In the genomic region with DNA sequence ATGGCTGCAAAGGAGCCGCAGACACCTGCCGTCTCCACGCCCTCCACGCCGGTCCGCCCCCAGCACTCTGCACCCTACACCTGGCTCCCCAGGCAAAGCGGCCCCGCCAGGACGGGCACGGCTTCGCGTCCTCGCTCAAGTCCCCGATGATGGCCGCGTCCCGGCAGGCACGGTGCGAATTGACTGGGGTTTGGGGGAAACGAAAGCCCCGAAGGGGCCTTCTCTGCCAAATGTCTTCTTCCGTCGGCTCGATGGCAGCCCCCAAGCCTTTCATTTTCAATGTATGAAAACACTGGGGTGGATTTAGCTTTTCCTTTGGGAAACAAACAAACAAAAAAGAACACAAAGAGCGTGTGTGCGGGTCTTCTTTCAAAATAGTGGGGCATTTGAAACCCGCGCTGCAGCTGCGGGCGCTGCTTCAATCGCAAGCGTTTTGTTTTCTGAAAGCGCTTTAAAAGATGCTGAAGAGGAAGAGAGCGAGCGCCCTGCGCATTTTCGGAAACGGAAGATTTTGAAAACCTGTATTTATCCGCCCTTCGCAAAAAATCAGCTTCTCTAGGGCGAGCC, we compare ENCODE assay signal across 8 cellular contexts.
DNase-seq lines count a peak whose midpoint lies in the region; ATAC-seq, FAIRE-seq and TF ChIP-seq lines count a peak whose summit lies in the region.

No MANE protein-coding gene starts in this region.

- CTCF ChIA-PET in K562 (lab: Yijun Ruan, JAX; ENCODE audit: low intra/inter-chr PET ratio), result no interaction called here

- no peak for TF ChIP-seq EP300 in K562 (IDR thresholded peaks at IDR 0.05; ENCODE audit: low read length)

- DNase-seq in DMS153 (lab: John Stamatoyannopoulos, UW), result peak; percentile 56
- DNase-seq in NCI-H187 treated with DMSO at 0.1 percent for 48 hours (lab: John Stamatoyannopoulos, UW), result peak; percentile 11
- DNase-seq in K562 (ENCODE audit: extremely low read depth in 1 of 4, low spot score in 3 of 4), result no peak
- DNase-seq in kidney, result peak; percentile 70
- DNase-seq in stimulated activated naive B cell treated with anti-CD40 and anti-IgM and Interleukin-4, amounts not matched to agents 10 μg/mL and 1 μg/mL and 100 μg/mL, for 72 hours, result no peak
- no peak for DNase-seq in omental fat pad (ENCODE audit: low spot score)
- DNase-seq in dedifferentiated amniotic fluid mesenchymal stem cell (ENCODE audit: extremely low spot score), result no peak

- no peak overlapping the region for H2AFZ ChIP-seq in K562 (ENCODE audit: low read depth, low read length)

- H3K4me2 ChIP-seq in K562 (ENCODE audit: insufficient read depth, low read length), result no peak overlapping the region

- no peak overlapping the region for H3K4me3 ChIP-seq in K562
- H3K4me3 ChIP-seq in kidney (ENCODE audit: low read length in 2 of 2), result peak overlapping the region; percentile 36 to 55

- no peaks in the 10 kb centered on the region for H3K79me2 ChIP-seq in K562 (ENCODE audit: control insufficient read depth, insufficient read depth, low read length)

- H3K9me1 ChIP-seq in K562 (ENCODE audit: control insufficient read depth, insufficient read depth, low read length), result no peaks in the 10 kb centered on the region

- intact Hi-C loops in K562 (cut with micrococcal nuclease) (no loop called here), kidney (cut with DNase I) (no loop called here)

- H3K9me3 ChIP-seq in K562 (replicated peaks; ENCODE audit: control insufficient read depth, insufficient read depth, low read depth, low read length), result no peaks in the 10 kb centered on the region
- H3K9me3 ChIP-seq in kidney (ENCODE audit: control insufficient read depth in 1 of 2, low read length in 2 of 2), result no peaks in the 10 kb centered on the region

- peak overlapping the region; percentile 84 for H3K4me3 Mint-ChIP-seq in stimulated activated naive B cell treated with anti-CD40 and anti-IgM and Interleukin-4, amounts not matched to agents 10 μg/mL and 1 μg/mL and 100 μg/mL, for 72 hours

- no peaks in the 10 kb centered on the region for H4K20me1 ChIP-seq in K562 (replicated peaks; ENCODE audit: control insufficient read depth, insufficient read depth, low read length)

- H3K36me3 ChIP-seq in K562 (ENCODE audit: control insufficient read depth, insufficient read depth, low read length) (no peaks in the 10 kb centered on the region), kidney (ENCODE audit: control insufficient read depth in 1 of 2, insufficient read depth in 2 of 2, low read length in 2 of 2) (no peaks in the 10 kb centered on the region)

- peak overlapping the region; percentile 45 for H3K27ac Mint-ChIP-seq in stimulated activated naive B cell treated with anti-CD40 and anti-IgM and Interleukin-4, amounts not matched to agents 10 μg/mL and 1 μg/mL and 100 μg/mL, for 72 hours

- TF ChIP-seq CTCF in K562 (IDR thresholded peaks at IDR 0.05 in 2 of 3, conservative IDR thresholded peaks at IDR 0.05 in 1 of 3; ENCODE audit: insufficient read depth in 2 of 3, low read depth in 1 of 3, low read length in 3 of 3) (no peak), kidney (IDR thresholded peaks at IDR 0.05; ENCODE audit: borderline replicate concordance, extremely low read depth, insufficient read depth) (no peak), omental fat pad (IDR thresholded peaks at IDR 0.05) (no peak)

- BruUV-seq in K562 (replicated peaks; lab: Mats Ljungman, UMichigan), result no TSS peak

- no peaks in the 10 kb centered on the region for H3K9me3 Mint-ChIP-seq in stimulated activated naive B cell treated with anti-CD40 and anti-IgM and Interleukin-4, amounts not matched to agents 10 μg/mL and 1 μg/mL and 100 μg/mL, for 72 hours

- FAIRE-seq in K562 (lab: Jason Lieb, UNC) (no peak), kidney (lab: Jason Lieb, UNC) (no peak)

- H3K27ac ChIP-seq in K562 (ENCODE audit: extremely low read depth, low read depth, low read length) (no peak overlapping the region), kidney (ENCODE audit: low read depth in 2 of 2, low read length in 2 of 2) (no peak overlapping the region)

- 6% methylated on average over 32 of the region's 41 CpGs for WGBS in K562 (ENCODE audit: insufficient coverage, low coverage, missing lambda C conversion rate)

- ATAC-seq in K562, result no peak; the same call in 2 of the 3 replicates
- ATAC-seq in stimulated activated naive B cell treated with anti-CD40 and anti-IgM and Interleukin-4, amounts not matched to agents 10 μg/mL and 1 μg/mL and 100 μg/mL, for 72 hours (replicated peaks), result peak; percentile 45 to 50
- no peak for ATAC-seq in omental fat pad (ENCODE audit: low FRiP score)
- no peak for ATAC-seq in GM19463 (IDR thresholded peaks at IDR 0.05; ENCODE audit: unreplicated experiment)

- TF ChIP-seq POLR2A in K562 (conservative IDR thresholded peaks at IDR 0.05), result no peak

- no peak for TF ChIP-seq RAD21 in K562 (CRISPR knock-in tag; conservative IDR thresholded peaks at IDR 0.05 in 1 of 2, IDR thresholded peaks at IDR 0.05 in 1 of 2)

- in situ Hi-C loops in K562 (cut with MboI), result no loop called here

- H3K9ac ChIP-seq in K562 (ENCODE audit: insufficient read depth in 1 of 2, low read depth in 2 of 2, low read length in 2 of 2) (no peak overlapping the region), kidney (ENCODE audit: low read length in 2 of 2) (no peak overlapping the region)

- H3K4me1 Mint-ChIP-seq in stimulated activated naive B cell treated with anti-CD40 and anti-IgM and Interleukin-4, amounts not matched to agents 10 μg/mL and 1 μg/mL and 100 μg/mL, for 72 hours, result peaks cover 9 to 21% of the 10 kb centered on the region in 2 donors

- POLR2A ChIA-PET in K562 (lab: Yijun Ruan, JAX), result interaction anchor here (0.6 kb wide), 1 partner anchor 129 kb away, joined by 3 read pairs; no protein-coding TSS in a partner anchor

- peaks cover 42 to 61% of the 10 kb centered on the region in 2 donors for H3K27me3 Mint-ChIP-seq in stimulated activated naive B cell treated with anti-CD40 and anti-IgM and Interleukin-4, amounts not matched to agents 10 μg/mL and 1 μg/mL and 100 μg/mL, for 72 hours

- H3K36me3 Mint-ChIP-seq in stimulated activated naive B cell treated with anti-CD40 and anti-IgM and Interleukin-4, amounts not matched to agents 10 μg/mL and 1 μg/mL and 100 μg/mL, for 72 hours, result no peaks in the 10 kb centered on the region

- H3K27me3 ChIP-seq in K562 (ENCODE audit: control insufficient read depth in 2 of 2, insufficient read depth in 2 of 2, low read length in 2 of 2), result peaks cover 17 to 20% of the 10 kb centered on the region in 2 experiments

- H3K4me1 ChIP-seq in K562 (replicated peaks in 1 of 2; ENCODE audit: control insufficient read depth in 2 of 2, insufficient read depth in 2 of 2, low read length in 2 of 2) (peaks cover 0 to 6% of the 10 kb centered on the region in 2 experiments; a peak in 2 of 5 replicates), kidney (ENCODE audit: control insufficient read depth in 1 of 2, insufficient read depth in 1 of 2, low read depth in 1 of 2, low read length in 2 of 2) (peaks cover 0 to 3% of the 10 kb centered on the region in 2 donors)

TF ChIP-seq in K562, 482 proteins besides CTCF, POLR2A, EP300 and RAD21 (continues in another document):
- 0 out of 2 replicates have a peak, but pooled peaks have one; percentile 40 for TF ChIP-seq EZH2 (IDR thresholded peaks at IDR 0.05; ENCODE audit: borderline replicate concordance, low read depth, low read length)
- TF ChIP-seq NBN (IDR thresholded peaks at IDR 0.05; ENCODE audit: low read depth), result no peak
- peak; percentile 88 for TF ChIP-seq CBX8 (IDR thresholded peaks at IDR 0.05; ENCODE audit: borderline replicate concordance, extremely low read depth, low read depth, low read length, poor library complexity, severe bottlenecking)
- TF ChIP-seq, protein P1, sequence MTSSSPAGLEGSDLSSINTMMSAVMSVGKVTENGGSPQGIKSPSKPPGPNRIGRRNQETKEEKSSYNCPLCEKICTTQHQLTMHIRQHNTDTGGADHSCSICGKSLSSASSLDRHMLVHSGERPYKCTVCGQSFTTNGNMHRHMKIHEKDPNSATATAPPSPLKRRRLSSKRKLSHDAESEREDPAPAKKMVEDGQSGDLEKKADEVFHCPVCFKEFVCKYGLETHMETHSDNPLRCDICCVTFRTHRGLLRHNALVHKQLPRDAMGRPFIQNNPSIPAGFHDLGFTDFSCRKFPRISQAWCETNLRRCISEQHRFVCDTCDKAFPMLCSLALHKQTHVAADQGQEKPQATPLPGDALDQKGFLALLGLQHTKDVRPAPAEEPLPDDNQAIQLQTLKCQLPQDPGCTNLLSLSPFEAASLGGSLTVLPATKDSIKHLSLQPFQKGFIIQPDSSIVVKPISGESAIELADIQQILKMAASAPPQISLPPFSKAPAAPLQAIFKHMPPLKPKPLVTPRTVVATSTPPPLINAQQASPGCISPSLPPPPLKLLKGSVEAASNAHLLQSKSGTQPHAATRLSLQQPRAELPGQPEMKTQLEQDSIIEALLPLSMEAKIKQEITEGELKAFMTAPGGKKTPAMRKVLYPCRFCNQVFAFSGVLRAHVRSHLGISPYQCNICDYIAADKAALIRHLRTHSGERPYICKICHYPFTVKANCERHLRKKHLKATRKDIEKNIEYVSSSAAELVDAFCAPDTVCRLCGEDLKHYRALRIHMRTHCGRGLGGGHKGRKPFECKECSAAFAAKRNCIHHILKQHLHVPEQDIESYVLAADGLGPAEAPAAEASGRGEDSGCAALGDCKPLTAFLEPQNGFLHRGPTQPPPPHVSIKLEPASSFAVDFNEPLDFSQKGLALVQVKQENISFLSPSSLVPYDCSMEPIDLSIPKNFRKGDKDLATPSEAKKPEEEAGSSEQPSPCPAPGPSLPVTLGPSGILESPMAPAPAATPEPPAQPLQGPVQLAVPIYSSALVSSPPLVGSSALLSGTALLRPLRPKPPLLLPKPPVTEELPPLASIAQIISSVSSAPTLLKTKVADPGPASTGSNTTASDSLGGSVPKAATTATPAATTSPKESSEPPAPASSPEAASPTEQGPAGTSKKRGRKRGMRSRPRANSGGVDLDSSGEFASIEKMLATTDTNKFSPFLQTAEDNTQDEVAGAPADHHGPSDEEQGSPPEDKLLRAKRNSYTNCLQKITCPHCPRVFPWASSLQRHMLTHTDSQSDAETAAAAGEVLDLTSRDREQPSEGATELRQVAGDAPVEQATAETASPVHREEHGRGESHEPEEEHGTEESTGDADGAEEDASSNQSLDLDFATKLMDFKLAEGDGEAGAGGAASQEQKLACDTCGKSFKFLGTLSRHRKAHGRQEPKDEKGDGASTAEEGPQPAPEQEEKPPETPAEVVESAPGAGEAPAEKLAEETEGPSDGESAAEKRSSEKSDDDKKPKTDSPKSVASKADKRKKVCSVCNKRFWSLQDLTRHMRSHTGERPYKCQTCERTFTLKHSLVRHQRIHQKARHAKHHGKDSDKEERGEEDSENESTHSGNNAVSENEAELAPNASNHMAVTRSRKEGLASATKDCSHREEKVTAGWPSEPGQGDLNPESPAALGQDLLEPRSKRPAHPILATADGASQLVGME (CRISPR knock-in tag; IDR thresholded peaks at IDR 0.05), result no peak
- TF ChIP-seq, protein P2, sequence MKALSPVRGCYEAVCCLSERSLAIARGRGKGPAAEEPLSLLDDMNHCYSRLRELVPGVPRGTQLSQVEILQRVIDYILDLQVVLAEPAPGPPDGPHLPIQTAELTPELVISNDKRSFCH (CRISPR knock-in tag; IDR thresholded peaks at IDR 0.05), result no peak
- TF ChIP-seq, protein P2 (tag; IDR thresholded peaks at IDR 0.05), result no peak

Comparison
In these comparisons a context has a peak if more than half of its experiments do, and no peak if none do; other contexts are left out.
1. DNase-seq: peak in DMS153 (single experiment), NCI-H187 treated with DMSO at 0.1 percent for 48 hours (single experiment) and kidney (single experiment); none in K562 (0 of 4), stimulated activated naive B cell treated with anti-CD40 and anti-IgM and Interleukin-4, amounts not matched to agents 10 μg/mL and 1 μg/mL and 100 μg/mL, for 72 hours (single experiment), omental fat pad (single experiment) and dedifferentiated amniotic fluid mesenchymal stem cell (single experiment).
2. ATAC-seq: peak in stimulated activated naive B cell treated with anti-CD40 and anti-IgM and Interleukin-4, amounts not matched to agents 10 μg/mL and 1 μg/mL and 100 μg/mL, for 72 hours (2 of 2); none in K562 (single experiment), omental fat pad (single experiment) and GM19463 (single experiment).